In the genomic region with DNA sequence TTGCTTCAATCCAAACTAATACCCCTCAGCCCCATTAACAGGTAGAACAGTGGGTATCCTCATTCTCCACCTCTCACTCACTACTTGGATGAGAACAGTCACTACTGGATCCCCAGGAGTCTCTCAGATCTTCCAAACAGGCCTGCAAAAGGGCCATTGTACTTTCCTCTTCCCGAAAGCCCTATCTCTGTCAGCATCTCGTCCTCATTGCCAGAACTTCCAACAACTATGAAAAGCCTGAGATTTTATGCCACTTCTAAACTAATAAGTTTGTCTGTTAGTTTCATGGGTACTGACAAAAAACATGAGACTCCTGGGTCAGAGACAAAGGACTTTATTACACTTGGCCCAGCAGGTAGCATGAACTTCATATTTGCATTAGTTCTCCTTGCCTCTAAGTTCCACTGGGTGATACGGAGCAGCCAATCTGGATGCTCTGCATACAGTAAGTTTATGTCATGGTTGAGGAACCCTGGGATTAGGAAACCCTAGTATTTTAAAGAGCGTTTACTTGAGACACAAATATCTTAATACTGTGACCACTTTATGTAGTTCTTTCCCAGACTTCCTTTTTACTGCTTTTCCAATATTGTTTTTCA, we compare ENCODE assay signal across 9 cellular contexts. TPM values are rescaled to one million over a fixed set of nuclear protein-coding genes. Genes with fewer than 3 reads are reported as not detected.
DNase-seq lines count a peak whose midpoint lies in the region; ATAC-seq and TF ChIP-seq lines count a peak whose summit lies in the region.
"Had no signal": no experiment of that assay in that cellular context is flagged by ENCODE, and none has a peak within 500 bp of the region (broad histone marks: within the 10 kb centered on the region; RNA-seq: fewer than 3 reads in every experiment).

No MANE protein-coding gene starts in this region.

- H3K27ac ChIP-seq in colonic mucosa: no peak overlapping the region
- H3K27ac ChIP-seq: 22Rv1 had no signal

- no peak for TF ChIP-seq CTCF in Loucy (conservative IDR thresholded peaks at IDR 0.05; ENCODE audit: low read length)
- TF ChIP-seq CTCF in colonic mucosa (IDR thresholded peaks at IDR 0.05): no peak
- TF ChIP-seq CTCF in GM20000 (IDR thresholded peaks at IDR 0.05; ENCODE audit: extremely low read depth, missing control alignments): no peak

- peak overlapping the region; percentile 43 for H3K4me2 ChIP-seq in Loucy (ENCODE audit: low read depth, low read length, poor library complexity, severe bottlenecking)

- H3K36me3 ChIP-seq in Loucy (ENCODE audit: insufficient read depth, low read length): no peaks in the 10 kb centered on the region
- no peaks in the 10 kb centered on the region for H3K36me3 ChIP-seq in colonic mucosa

- 0 out of 2 replicates have a peak, but pooled peaks cover 3% of the 10 kb centered on the region for H3K9me3 ChIP-seq in Loucy (ENCODE audit: insufficient read depth, low read depth, low read length)
- no peaks in the 10 kb centered on the region for H3K9me3 ChIP-seq in colonic mucosa

- no peaks in the 10 kb centered on the region for H4K20me1 ChIP-seq in Loucy (ENCODE audit: insufficient read depth, low read length, poor library complexity, severe bottlenecking)

- H3K27me3 ChIP-seq in Loucy (ENCODE audit: insufficient read depth, low read length, poor library complexity, severe bottlenecking): no peaks in the 10 kb centered on the region
- H3K27me3 ChIP-seq in colonic mucosa: no peaks in the 10 kb centered on the region

- H3K4me3 ChIP-seq in Loucy (ENCODE audit: low read length, poor library complexity, severe bottlenecking) (no peak overlapping the region), colonic mucosa (peak overlapping the region; percentile 8)

- no peaks in the 10 kb centered on the region for H3K79me2 ChIP-seq in Loucy (ENCODE audit: insufficient read depth, low read length)

- H3K36me3 Mint-ChIP-seq in activated CD4-positive, alpha-beta T cell treated with anti-CD3 and anti-CD28 coated beads for 36 hours (ENCODE audit: low read depth): peaks cover 22% of the 10 kb centered on the region

- H3K9me3 Mint-ChIP-seq in activated CD4-positive, alpha-beta T cell treated with anti-CD3 and anti-CD28 coated beads for 36 hours (ENCODE audit: low read depth): peaks cover 18% of the 10 kb centered on the region

- H3K4me1 ChIP-seq in Loucy (ENCODE audit: insufficient read depth, low read length, poor library complexity, severe bottlenecking) (no peaks in the 10 kb centered on the region), colonic mucosa (peaks cover 3% of the 10 kb centered on the region)

- peak overlapping the region; percentile 96 for H3K27ac Mint-ChIP-seq in activated CD4-positive, alpha-beta T cell treated with anti-CD3 and anti-CD28 coated beads for 36 hours

- peaks cover 38% of the 10 kb centered on the region for H3K4me1 Mint-ChIP-seq in activated CD4-positive, alpha-beta T cell treated with anti-CD3 and anti-CD28 coated beads for 36 hours

- H3K9ac ChIP-seq in Loucy (ENCODE audit: low read depth, low read length, poor library complexity, severe bottlenecking): no peak overlapping the region
- no peak overlapping the region for H3K9ac ChIP-seq in colonic mucosa (ENCODE audit: low read depth in 2 of 2, low read length in 2 of 2)

- H2AFZ ChIP-seq in Loucy (ENCODE audit: low read length): peak overlapping the region; percentile 68

- H3K27me3 Mint-ChIP-seq in activated CD4-positive, alpha-beta T cell treated with anti-CD3 and anti-CD28 coated beads for 36 hours: no peaks in the 10 kb centered on the region

- H3K4me3 Mint-ChIP-seq in activated CD4-positive, alpha-beta T cell treated with anti-CD3 and anti-CD28 coated beads for 36 hours: peak overlapping the region; percentile 63

- no peaks in the 10 kb centered on the region for H3K9me2 ChIP-seq in Loucy (replicated peaks; ENCODE audit: low read depth, low read length)

- intact Hi-C loops in activated CD4-positive, alpha-beta T cell treated with anti-CD3 and anti-CD28 coated beads for 36 hours (cut with DNase I, micrococcal nuclease): loop anchor here in 1 of 2 experiments (2.0 kb wide), 1 partner anchor 16 kb away; no protein-coding TSS in a partner anchor
- intact Hi-C loops in colonic mucosa (cut with DNase I): no loop called here

- ATAC-seq in activated CD4-positive, alpha-beta T cell treated with anti-CD3 and anti-CD28 coated beads for 36 hours: peak; percentile 25
- no peak for ATAC-seq in activated CD4-positive, CD25-positive, alpha-beta regulatory T cell treated with anti-CD3 and anti-CD28 coated beads, Interleukin-2, amount 50 U/mL, for 24 hours

- CTCF ChIA-PET in activated CD4-positive, alpha-beta T cell treated with anti-CD3 and anti-CD28 coated beads for 36 hours (lab: Charles Lee): interaction anchor here (1.2 kb wide), 1 partner anchor 13 kb away, joined by 3 read pairs; no protein-coding TSS in a partner anchor

- no peaks in the 10 kb centered on the region for H3F3A ChIP-seq in Loucy (ENCODE audit: low read depth)

- POLR2A ChIA-PET in activated CD4-positive, alpha-beta T cell treated with anti-CD3 and anti-CD28 coated beads for 36 hours (lab: Charles Lee): no interaction called here

- DNase-seq in activated CD4-positive, alpha-beta T cell treated with anti-CD3 and anti-CD28 coated beads for 36 hours: no peak
- no peak for DNase-seq in activated CD4-positive, alpha-beta T cell treated with anti-CD3 and anti-CD28 coated beads, Interleukin-2, amount 50 U/mL, for 48 hours
- no peak for DNase-seq in colonic mucosa
- peak; percentile 11 for DNase-seq in stimulated activated CD8-positive, alpha-beta memory T cell treated with anti-CD3 and anti-CD28 coated beads, Interleukin-4, amount 100 ng/mL, for 48 hours
- DNase-seq in NCI-H524 treated with DMSO at 0.1 percent for 48 hours (lab: John Stamatoyannopoulos, UW): no peak
- no peak for DNase-seq in GM20000 (ENCODE audit: low spot score)

RNA-seq across cellular contexts. Expression of gene VANGL2, which starts 38.1 kb away (rescaled TPM):
- total RNA-seq in activated CD4-positive, alpha-beta T cell treated with anti-CD3 and anti-CD28 coated beads for 36 hours: under 1 TPM; 0.09 to 0.12 TPM
- 10 to 100 TPM in 1 of 2 donors, 1 to 10 TPM in 1; 3.9 to 10.3 TPM for total RNA-seq in colonic mucosa

Comparison
In these comparisons a context has a peak if more than half of its experiments do, and no peak if none do; other contexts are left out.
1. RNA of gene VANGL2, which starts 38.1 kb away (total RNA-seq): 3.9 to 10.3 TPM in colonic mucosa; 0.09 to 0.12 TPM in activated CD4-positive, alpha-beta T cell treated with anti-CD3 and anti-CD28 coated beads for 36 hours; every median in the first group is over 4 times any median in the second.